In genomic region chr13:112260108-112261055, GRCh38 we compare ENCODE assay signal across 20 cellular contexts.
A peak's percentile ranks its signal among the peaks of the same experiment; 100 is the strongest.
DNase-seq lines count a peak whose midpoint lies in the region; ATAC-seq, FAIRE-seq and TF ChIP-seq lines count a peak whose summit lies in the region.
"Had no signal": no experiment of that assay in that cellular context is flagged by ENCODE, and none has a peak within 500 bp of the region (broad histone marks: within the 10 kb centered on the region; RNA-seq: fewer than 3 reads in every experiment).

No MANE protein-coding gene starts in this region.

- H3K36me3 ChIP-seq in heart right ventricle (no peaks in the 10 kb centered on the region), HEK293 (ENCODE audit: control insufficient read depth in 2 of 2, insufficient read depth in 1 of 2, low read length in 2 of 2) (no peaks in the 10 kb centered on the region), kidney (ENCODE audit: control insufficient read depth in 1 of 2, insufficient read depth in 2 of 2, low read length in 2 of 2) (no peaks in the 10 kb centered on the region)
- H3K36me3 ChIP-seq: BE2C had no signal

- FAIRE-seq in kidney (lab: Jason Lieb, UNC), result no peak
- FAIRE-seq: A549, D721Med, GM18507 had no signal

- peaks cover 20% of the 10 kb centered on the region for H3K9me3 Mint-ChIP-seq in osteocyte (ENCODE audit: unreplicated experiment)
- peaks cover 3% of the 10 kb centered on the region for H3K9me3 Mint-ChIP-seq in chondrocyte (ENCODE audit: low read depth)
- H3K9me3 Mint-ChIP-seq in MCF 10A (ENCODE audit: unreplicated experiment), result peaks cover 26% of the 10 kb centered on the region
- H3K9me3 Mint-ChIP-seq: CD8-positive, alpha-beta T cell had no signal

- no peak overlapping the region for H3K9ac ChIP-seq in kidney (ENCODE audit: low read length in 2 of 2)
- H3K9ac ChIP-seq: GM23248 had no signal

- H3K27ac Mint-ChIP-seq in osteocyte (ENCODE audit: unreplicated experiment) (no peak overlapping the region), chondrocyte (ENCODE audit: unreplicated experiment) (no peak overlapping the region), MCF 10A (ENCODE audit: low read depth, unreplicated experiment) (no peak overlapping the region)
- H3K27ac Mint-ChIP-seq: CD14-positive monocyte; CD8-positive, alpha-beta T cell had no signal

- peaks cover 0 to 18% (median 0%) of the 10 kb centered on the region in 11 donors for H3K9me3 ChIP-seq in heart right ventricle
- H3K9me3 ChIP-seq in HEK293 (ENCODE audit: control insufficient read depth, insufficient read depth, low read depth, low read length), result no peaks in the 10 kb centered on the region
- H3K9me3 ChIP-seq in kidney (ENCODE audit: control insufficient read depth in 1 of 2, low read length in 2 of 2), result no peaks in the 10 kb centered on the region
- H3K9me3 ChIP-seq: A549, BE2C had no signal

- H3K4me1 ChIP-seq in heart right ventricle (no peaks in the 10 kb centered on the region), HEK293 (ENCODE audit: control insufficient read depth, insufficient read depth, low read length) (no peaks in the 10 kb centered on the region), kidney (ENCODE audit: control insufficient read depth in 1 of 2, insufficient read depth in 1 of 2, low read depth in 1 of 2, low read length in 2 of 2) (no peaks in the 10 kb centered on the region)
- H3K4me1 ChIP-seq: A549, BE2C had no signal

- BruUV-seq in MCF 10A (replicated peaks; lab: Mats Ljungman, UMichigan), result no TSS peak

- peak; percentile 66 for DNase-seq in cardiac septum (ENCODE audit: low spot score)
- DNase-seq in heart right ventricle, result no peak
- peak; percentile 43 for DNase-seq in kidney
- DNase-seq in osteocyte (ENCODE audit: extremely low spot score, unreplicated experiment), result peak; percentile 78
- DNase-seq in chondrocyte (ENCODE audit: low spot score), result no peak
- DNase-seq in MCF 10A (ENCODE audit: unreplicated experiment), result no peak
- DNase-seq in C1 segment of cervical spinal cord (lab: John Stamatoyannopoulos, UW), result no peak
- DNase-seq: BE2C, COR-L47, DMS153, GF-D8, GM23248, H7, IMR-90 had no signal

- no peak for TF ChIP-seq CTCF in heart right ventricle (IDR thresholded peaks at IDR 0.05)
- TF ChIP-seq CTCF in HEK293 (tag by site-specific recombination; IDR thresholded peaks at IDR 0.05), result no peak
- TF ChIP-seq CTCF in kidney (IDR thresholded peaks at IDR 0.05; ENCODE audit: borderline replicate concordance, extremely low read depth, insufficient read depth), result no peak
- no peak for TF ChIP-seq CTCF in osteocyte (IDR thresholded peaks at IDR 0.05)
- TF ChIP-seq CTCF in chondrocyte (IDR thresholded peaks at IDR 0.05), result no peak
- no peak for TF ChIP-seq CTCF in MCF 10A (IDR thresholded peaks at IDR 0.05; ENCODE audit: unreplicated experiment)

- H3K36me3 Mint-ChIP-seq in osteocyte (ENCODE audit: unreplicated experiment), result no peaks in the 10 kb centered on the region
- no peaks in the 10 kb centered on the region for H3K36me3 Mint-ChIP-seq in chondrocyte (ENCODE audit: low read depth)
- H3K36me3 Mint-ChIP-seq in MCF 10A (ENCODE audit: insufficient read depth, unreplicated experiment), result peaks cover under 1% of the 10 kb centered on the region
- H3K36me3 Mint-ChIP-seq: CD14-positive monocyte; CD8-positive, alpha-beta T cell had no signal

- intact Hi-C loops in cardiac septum (cut with DNase I) (no loop called here), heart right ventricle (cut with DNase I) (no loop called here), kidney (cut with DNase I) (no loop called here), MCF 10A (cut with micrococcal nuclease) (no loop called here)

- ATAC-seq in heart right ventricle, result no peak
- ATAC-seq: A549; CD8-positive, alpha-beta T cell had no signal

- H3K4me3 Mint-ChIP-seq in osteocyte (ENCODE audit: unreplicated experiment), result no peak overlapping the region
- H3K4me3 Mint-ChIP-seq in chondrocyte (ENCODE audit: unreplicated experiment), result no peak overlapping the region
- no peak overlapping the region for H3K4me3 Mint-ChIP-seq in MCF 10A (ENCODE audit: unreplicated experiment)
- H3K4me3 Mint-ChIP-seq: CD14-positive monocyte; CD8-positive, alpha-beta T cell had no signal

- POLR2A ChIA-PET in HEK293 (lab: Yijun Ruan, JAX) (no interaction called here), MCF 10A (lab: Yijun Ruan, JAX) (no interaction called here)

- CTCF ChIA-PET in HEK293 (lab: Yijun Ruan, JAX), result no interaction called here
- CTCF ChIA-PET in MCF 10A (lab: Yijun Ruan, JAX), result no interaction called here

- H3K4me1 Mint-ChIP-seq in osteocyte (ENCODE audit: unreplicated experiment), result no peaks in the 10 kb centered on the region
- no peaks in the 10 kb centered on the region for H3K4me1 Mint-ChIP-seq in chondrocyte (ENCODE audit: low read depth)
- no peaks in the 10 kb centered on the region for H3K4me1 Mint-ChIP-seq in MCF 10A (ENCODE audit: insufficient read depth, unreplicated experiment)
- H3K4me1 Mint-ChIP-seq: CD14-positive monocyte had no signal

- H3K4me3 ChIP-seq in heart right ventricle (no peak overlapping the region), HEK293 (ENCODE audit: low read depth, low read length) (no peak overlapping the region), kidney (ENCODE audit: low read length in 2 of 2) (no peak overlapping the region)
- H3K4me3 ChIP-seq: A549, GM23248 had no signal

- H3K27me3 ChIP-seq in heart right ventricle, result peaks cover 0 to 20% (median 10%) of the 10 kb centered on the region in 7 donors

- 76 to 77% methylated on average over 29 of the region's 29 CpGs for WGBS in heart right ventricle, 2 donors

- H3K27me3 Mint-ChIP-seq in osteocyte (ENCODE audit: unreplicated experiment) (no peaks in the 10 kb centered on the region), chondrocyte (ENCODE audit: low read depth) (peaks cover 7% of the 10 kb centered on the region), MCF 10A (ENCODE audit: insufficient read depth, unreplicated experiment) (no peaks in the 10 kb centered on the region)

- H3K27ac ChIP-seq in heart right ventricle (no peak overlapping the region), HEK293 (ENCODE audit: extremely low read depth, low read depth, low read length) (no peak overlapping the region), kidney (ENCODE audit: low read depth in 2 of 2, low read length in 2 of 2) (no peak overlapping the region)
- H3K27ac ChIP-seq: A549, GM23248 had no signal

TF ChIP-seq in HEK293, 187 proteins besides CTCF, POLR2A, EP300 and RAD21:
- TF ChIP-seq ZNF658 (tag by site-specific recombination; IDR thresholded peaks at IDR 0.05) (no peak), ZFHX2 (tag by site-specific recombination; conservative IDR thresholded peaks at IDR 0.05) (peak; percentile 43), EGR2 (tag by site-specific recombination; IDR thresholded peaks at IDR 0.05; ENCODE audit: low read depth) (peak; percentile 37; the same call in 1 of the 2 replicates)
TF ChIP-seq in HEK293: peak in this region for 2.

Comparison
In these comparisons a context has a peak if more than half of its experiments do, and no peak if none do; other contexts are left out.
1. DNase-seq: peak in cardiac septum (single experiment), kidney (single experiment) and osteocyte (single experiment); none in heart right ventricle (0 of 2), chondrocyte (single experiment), MCF 10A (single experiment) and C1 segment of cervical spinal cord (0 of 14).